1 cellular context compared by ENCODE assay signal in the genomic region with DNA sequence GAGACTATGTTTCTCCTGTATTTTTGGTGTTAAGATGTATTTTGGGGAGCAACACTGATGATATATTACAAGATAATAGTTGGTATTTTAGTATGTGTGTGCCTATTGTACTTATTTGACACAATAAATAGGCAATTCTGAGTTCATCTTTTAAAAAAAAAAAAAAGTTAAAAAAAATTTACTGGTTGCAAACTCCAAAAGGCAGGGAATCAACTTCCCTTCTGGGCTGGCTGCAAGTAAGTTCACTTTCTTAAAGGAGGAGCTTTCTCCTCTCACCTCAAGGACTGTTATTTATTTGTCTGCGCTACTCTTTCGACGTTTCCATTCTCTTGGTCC.
TF ChIP-seq lines count a peak whose summit lies in the region.

No MANE protein-coding gene starts in this region.

TF ChIP-seq in HepG2, 621 proteins besides CTCF, POLR2A, EP300 and RAD21 (continued from another document):
- no peak for TF ChIP-seq MAF1 (CRISPR knock-in tag; IDR thresholded peaks at IDR 0.05; ENCODE audit: borderline replicate concordance)
